Comparison of ENCODE assay signal across 8 cellular contexts in the genomic region with DNA sequence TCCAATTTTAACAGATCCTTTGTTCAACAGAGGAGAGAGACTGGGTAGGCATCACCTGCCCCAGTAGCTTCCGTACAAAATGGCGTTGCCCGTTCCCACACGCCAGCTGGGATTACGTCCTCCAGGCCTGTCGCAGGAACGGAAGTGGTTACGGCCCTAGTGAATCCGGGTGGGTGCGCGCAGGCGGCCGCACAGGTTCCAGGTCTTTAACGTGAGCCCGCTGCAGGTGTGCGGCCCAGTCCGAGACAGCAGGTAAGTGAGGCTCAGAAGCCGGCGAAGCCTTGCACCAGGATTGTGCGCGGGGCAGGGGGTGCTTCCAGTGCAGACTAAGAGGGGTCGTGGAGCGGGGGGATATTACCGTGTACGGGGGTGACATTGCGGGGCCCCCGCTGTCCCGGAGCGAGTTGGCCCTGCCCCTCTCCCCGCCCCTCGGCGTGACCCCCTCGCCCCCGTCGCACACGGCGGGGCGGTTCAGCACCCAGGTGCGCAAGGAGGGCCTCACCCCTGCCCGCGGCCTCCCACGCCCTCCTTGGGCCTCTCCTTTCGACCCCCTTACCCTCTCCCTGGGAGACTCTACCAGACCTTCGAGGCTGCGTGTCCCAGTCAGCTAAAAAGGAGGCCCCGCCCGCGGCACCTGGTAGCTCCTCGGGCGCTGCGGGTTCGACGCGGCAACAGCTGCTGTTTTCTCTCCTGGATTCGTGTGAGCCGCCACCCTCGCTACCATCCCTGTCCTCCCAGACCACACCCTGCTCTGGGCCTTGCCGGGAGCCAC. TPM values are rescaled to one million over a fixed set of nuclear protein-coding genes. Genes with fewer than 3 reads are reported as not detected.
DNase-seq lines count a peak whose midpoint lies in the region; ATAC-seq and TF ChIP-seq lines count a peak whose summit lies in the region.

A gene with protein sequence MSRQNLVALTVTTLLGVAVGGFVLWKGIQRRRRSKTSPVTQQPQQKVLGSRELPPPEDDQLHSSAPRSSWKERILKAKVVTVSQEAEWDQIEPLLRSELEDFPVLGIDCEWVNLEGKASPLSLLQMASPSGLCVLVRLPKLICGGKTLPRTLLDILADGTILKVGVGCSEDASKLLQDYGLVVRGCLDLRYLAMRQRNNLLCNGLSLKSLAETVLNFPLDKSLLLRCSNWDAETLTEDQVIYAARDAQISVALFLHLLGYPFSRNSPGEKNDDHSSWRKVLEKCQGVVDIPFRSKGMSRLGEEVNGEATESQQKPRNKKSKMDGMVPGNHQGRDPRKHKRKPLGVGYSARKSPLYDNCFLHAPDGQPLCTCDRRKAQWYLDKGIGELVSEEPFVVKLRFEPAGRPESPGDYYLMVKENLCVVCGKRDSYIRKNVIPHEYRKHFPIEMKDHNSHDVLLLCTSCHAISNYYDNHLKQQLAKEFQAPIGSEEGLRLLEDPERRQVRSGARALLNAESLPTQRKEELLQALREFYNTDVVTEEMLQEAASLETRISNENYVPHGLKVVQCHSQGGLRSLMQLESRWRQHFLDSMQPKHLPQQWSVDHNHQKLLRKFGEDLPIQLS (plus strand): TSS at position 159 of the 772 bp plus-strand sequence. CDS start 17,973 bp downstream, outside the sequence.

- CTCF ChIA-PET in IMR-90 (lab: Yijun Ruan, JAX), result no interaction called here

- POLR2A ChIA-PET in IMR-90 (lab: Charles Lee; ENCODE audit: unreplicated experiment), result no interaction called here

- 0 out of 2 replicates have a peak within 1 kb of the TSS, but pooled peaks have one; percentile 40 for H2BK120ac ChIP-seq in IMR-90 (ENCODE audit: low read depth, low read length)

- no peaks in the 10 kb centered on the region for H3K9me1 ChIP-seq in IMR-90 (ENCODE audit: insufficient read depth, low read length)

- H3K4me3 Mint-ChIP-seq in naive B cell, result peak within 1 kb of the TSS; percentile 91 to 97 (median 94)
- H3K4me3 Mint-ChIP-seq in stimulated activated memory B cell treated with anti-CD40 and anti-IgM and Interleukin-4, amounts not matched to agents 10 μg/mL and 1 μg/mL and 100 μg/mL, for 72 hours, result peak within 1 kb of the TSS; percentile 96

- intact Hi-C loops in IMR-90 (cut with micrococcal nuclease), result no loop called here

- TF ChIP-seq CTCF in IMR-90 (conservative IDR thresholded peaks at IDR 0.05; ENCODE audit: low read depth, low read length) (no peak), fibroblast of lung (conservative IDR thresholded peaks at IDR 0.05 in 1 of 2, IDR thresholded peaks at IDR 0.05 in 1 of 2; ENCODE audit: low read depth in 1 of 2, low read length in 2 of 2) (no peak)

- H2AK5ac ChIP-seq in IMR-90 (ENCODE audit: low read depth, low read length), result no peak within 1 kb of the TSS

- no peaks in the 10 kb centered on the region for H3K79me2 ChIP-seq in fibroblast of lung (ENCODE audit: control insufficient read depth, insufficient read depth, low read length)

- H3K9ac ChIP-seq in IMR-90 (ENCODE audit: low read depth, low read length), result peak within 1 kb of the TSS; percentile 76
- peak within 1 kb of the TSS; percentile 73 for H3K9ac ChIP-seq in fibroblast of lung (ENCODE audit: insufficient read depth, low read length)

- H3K27ac ChIP-seq in IMR-90 (ENCODE audit: insufficient read depth, low read length), result peak within 1 kb of the TSS; percentile 54; the same call in 1 of the 2 replicates
- H3K27ac ChIP-seq in fibroblast of lung (ENCODE audit: insufficient read depth, low read length), result peak within 1 kb of the TSS; percentile 65

- H3K36me3 Mint-ChIP-seq in naive B cell, result no peaks in the 10 kb centered on the region
- H3K36me3 Mint-ChIP-seq in stimulated activated memory B cell treated with anti-CD40 and anti-IgM and Interleukin-4, amounts not matched to agents 10 μg/mL and 1 μg/mL and 100 μg/mL, for 72 hours, result no peaks in the 10 kb centered on the region

- peak within 1 kb of the TSS; percentile 25 to 98 for H4K8ac ChIP-seq in IMR-90 (ENCODE audit: low read depth in 2 of 2, low read length in 2 of 2)

- dilution Hi-C loops in IMR-90 (cut with HindIII; ENCODE audit: low sequenced_read_pairs, unreplicated experiment), result no loop called here

- H4K91ac ChIP-seq in IMR-90 (ENCODE audit: insufficient read depth, low read depth, low read length), result peak within 1 kb of the TSS; percentile 67; the same call in 1 of the 2 replicates

- ATAC-seq in GM21515 (IDR thresholded peaks at IDR 0.05; ENCODE audit: unreplicated experiment), result peak; percentile 72
- ATAC-seq in IMR-90 (ENCODE audit: low read depth), result peak; percentile 98
- peak; percentile 80 to 81 for ATAC-seq in naive B cell (ENCODE audit: low read depth in 2 of 2)
- peak; percentile 94 for ATAC-seq in stimulated activated memory B cell treated with anti-CD40 and anti-IgM and Interleukin-4, amounts not matched to agents 10 μg/mL and 1 μg/mL and 100 μg/mL, for 72 hours

- H3K56ac ChIP-seq in IMR-90 (ENCODE audit: extremely low read depth, insufficient read depth, low read length), result no peak within 1 kb of the TSS

- H2AFZ ChIP-seq in IMR-90 (replicated peaks; ENCODE audit: low read length, poor library complexity) (peak within 1 kb of the TSS; percentile 100), fibroblast of lung (ENCODE audit: low read length) (peak within 1 kb of the TSS; percentile 84)

- H3K4me1 Mint-ChIP-seq in naive B cell, result peaks cover 8 to 23% (median 19%) of the 10 kb centered on the region in 3 donors
- peaks cover 20% of the 10 kb centered on the region for H3K4me1 Mint-ChIP-seq in stimulated activated memory B cell treated with anti-CD40 and anti-IgM and Interleukin-4, amounts not matched to agents 10 μg/mL and 1 μg/mL and 100 μg/mL, for 72 hours

- no peaks in the 10 kb centered on the region for H3K4me1 ChIP-seq in IMR-90 (ENCODE audit: control insufficient read depth, insufficient read depth, low read length)
- H3K4me1 ChIP-seq in fibroblast of lung (ENCODE audit: control insufficient read depth, extremely low read depth, insufficient read depth, low read length), result no peaks in the 10 kb centered on the region

- peaks cover 2 to 17% of the 10 kb centered on the region in 2 experiments; a peak in 2 of 4 replicates for H3K79me1 ChIP-seq in IMR-90 (ENCODE audit: low read depth in 1 of 2, low read length in 2 of 2)

- peak within 1 kb of the TSS; percentile 41 for H3K23ac ChIP-seq in IMR-90 (ENCODE audit: low read depth, low read length)

- WGBS in IMR-90 (ENCODE audit: extremely low coverage in 2 of 2, insufficient read length in 1 of 2), 2 experiments, result 1% methylated on average over 17 of the region's 58 CpGs; no CpG with 5 or more reads in 1 of the 2 experiments

- no peak for TF ChIP-seq POLR2A in IMR-90 (IDR thresholded peaks at IDR 0.05; ENCODE audit: low read depth, low read length)

- H4K5ac ChIP-seq in IMR-90 (ENCODE audit: low read depth, low read length), result peak within 1 kb of the TSS; percentile 75

- no peak within 1 kb of the TSS for H3K18ac ChIP-seq in IMR-90 (ENCODE audit: low read depth, low read length)

- peak within 1 kb of the TSS; percentile 69 to 94 (median 88) for H3K27ac Mint-ChIP-seq in naive B cell
- H3K27ac Mint-ChIP-seq in stimulated activated memory B cell treated with anti-CD40 and anti-IgM and Interleukin-4, amounts not matched to agents 10 μg/mL and 1 μg/mL and 100 μg/mL, for 72 hours, result peak within 1 kb of the TSS; percentile 97

- BruUV-seq in IMR-90 (replicated peaks; lab: Mats Ljungman, UMichigan), result no TSS peak

- peak within 1 kb of the TSS; percentile 31; the same call in 1 of the 2 replicates for H2BK20ac ChIP-seq in IMR-90 (ENCODE audit: low read depth, low read length)

- peak; percentile 86 for DNase-seq in D341Med (ENCODE audit: low spot score)
- peak; percentile 80 for DNase-seq in IMR-90
- DNase-seq in activated T-helper 1 cell treated with anti-CD3 and anti-CD28 coated beads, Interleukin-2, amount 50 U/mL, for 16 hours (ENCODE audit: low read depth in 1 of 2, low spot score in 1 of 2), result peak; percentile 46 to 49
- peak; percentile 80 to 84 for DNase-seq in fibroblast of lung (ENCODE audit: low read depth in 2 of 2)
- peak; percentile 66 for DNase-seq in naive B cell

- no peak within 1 kb of the TSS for H2BK15ac ChIP-seq in IMR-90 (ENCODE audit: low read depth, low read length)

- H3K14ac ChIP-seq in IMR-90 (replicated peaks; ENCODE audit: low read depth, low read length), result peak within 1 kb of the TSS; percentile 85; the same call in 1 of the 2 replicates

- H3K4me2 ChIP-seq in IMR-90 (ENCODE audit: low read depth, low read length) (peak within 1 kb of the TSS; percentile 80), fibroblast of lung (ENCODE audit: extremely low read depth, insufficient read depth, low read length) (peak within 1 kb of the TSS; percentile 89)

- peaks cover 0 to 12% (median 8%) of the 10 kb centered on the region in 3 donors for H3K27me3 Mint-ChIP-seq in naive B cell
- H3K27me3 Mint-ChIP-seq in stimulated activated memory B cell treated with anti-CD40 and anti-IgM and Interleukin-4, amounts not matched to agents 10 μg/mL and 1 μg/mL and 100 μg/mL, for 72 hours, result no peaks in the 10 kb centered on the region

- peak within 1 kb of the TSS; percentile 86 for H3K4me3 ChIP-seq in IMR-90 (ENCODE audit: insufficient read depth, low read depth, low read length)
- H3K4me3 ChIP-seq in fibroblast of lung (replicated peaks in 1 of 4; ENCODE audit: control extremely low read depth in 1 of 4, insufficient read depth in 1 of 4, low read depth in 3 of 4, low read length in 4 of 4), result peak within 1 kb of the TSS; percentile 83 to 87 (median 84)

- H4K20me1 ChIP-seq in IMR-90 (ENCODE audit: insufficient read depth, low read length), result no peaks in the 10 kb centered on the region
- H4K20me1 ChIP-seq in fibroblast of lung (ENCODE audit: control insufficient read depth, extremely low read depth, insufficient read depth, low read length), result no peaks in the 10 kb centered on the region

- H3K36me3 ChIP-seq in IMR-90 (ENCODE audit: control insufficient read depth, insufficient read depth, low read length) (no peaks in the 10 kb centered on the region), fibroblast of lung (ENCODE audit: control insufficient read depth, insufficient read depth, low read length) (no peaks in the 10 kb centered on the region)

- no peak for TF ChIP-seq RAD21 in IMR-90 (IDR thresholded peaks at IDR 0.05; ENCODE audit: low read length)

- H3K9me3 ChIP-seq in IMR-90 (ENCODE audit: control insufficient read depth, insufficient read depth, low read length) (no peaks in the 10 kb centered on the region), fibroblast of lung (ENCODE audit: control insufficient read depth, insufficient read depth, low read depth, low read length) (no peaks in the 10 kb centered on the region)

- peaks cover 0 to 1% (median 0%) of the 10 kb centered on the region in 7 donors for H3K9me3 Mint-ChIP-seq in naive B cell
- H3K9me3 Mint-ChIP-seq in stimulated activated memory B cell treated with anti-CD40 and anti-IgM and Interleukin-4, amounts not matched to agents 10 μg/mL and 1 μg/mL and 100 μg/mL, for 72 hours, result no peaks in the 10 kb centered on the region

- H2BK5ac ChIP-seq in IMR-90 (ENCODE audit: low read depth, low read length, poor library complexity, severe bottlenecking), result no peak within 1 kb of the TSS

- in situ Hi-C loops in IMR-90 (cut with MboI; ENCODE audit: low sequenced_read_pairs), result no loop called here

- H3K27me3 ChIP-seq in IMR-90 (ENCODE audit: control insufficient read depth, insufficient read depth, low read length), result no peaks in the 10 kb centered on the region; the same call in 1 of the 2 replicates
- H3K27me3 ChIP-seq in fibroblast of lung (ENCODE audit: control insufficient read depth, insufficient read depth, low read length), result no peaks in the 10 kb centered on the region

- peak within 1 kb of the TSS; percentile 68 for H3K4ac ChIP-seq in IMR-90 (ENCODE audit: low read depth, low read length)

- peak within 1 kb of the TSS; percentile 97 for H2AK9ac ChIP-seq in IMR-90 (replicated peaks; ENCODE audit: low read depth, low read length, poor library complexity)

RNA-seq across cellular contexts. Expression of the gene that starts here (rescaled TPM):
- total RNA-seq in IMR-90 (2012; rRNA removed), result 12.8 and 13.3 TPM in 2 replicates
- 9.0 and 11.0 TPM in 2 replicates for polyA plus RNA-seq in IMR-90 (2012; rRNA removed)
- 4.3 and 5.3 TPM in 2 replicates for polyA plus RNA-seq in IMR-90 (2012; cell fraction: cytosol; rRNA removed)
- polyA plus RNA-seq in IMR-90 (2012; cell fraction: nucleus; rRNA removed; ENCODE audit: low replicate concordance), result 4.1 and 11.0 TPM in 2 replicates
- polyA plus RNA-seq in PFSK-1 (2012; ENCODE audit: insufficient read length, low read depth), result 7.2 TPM
- 21.1 and 27.7 TPM in 2 replicates for total RNA-seq in fibroblast of lung
- polyA plus RNA-seq in fibroblast of lung, result 19.8 and 25.5 TPM in 2 replicates
- 15.1 and 17.4 TPM in 2 replicates for polyA plus RNA-seq in fibroblast of lung (2012)
- polyA minus RNA-seq in fibroblast of lung (ENCODE audit: low replicate concordance), result 5.4 and 36.8 TPM in 2 replicates
- polyA plus RNA-seq in naive B cell (ENCODE audit: low read depth in 6 of 6), result 10 to 100 TPM in 1 of 6 donors, 1 to 10 TPM in 5; 3.5 to 10.4 (median 4.8) TPM

Comparison
In these comparisons a context has a peak if more than half of its experiments do, and no peak if none do; other contexts are left out.
1. Peak in every context shown above with its lines: DNase-seq, ATAC-seq, H3K4me3 ChIP-seq and H3K27ac ChIP-seq.